In the genomic region with DNA sequence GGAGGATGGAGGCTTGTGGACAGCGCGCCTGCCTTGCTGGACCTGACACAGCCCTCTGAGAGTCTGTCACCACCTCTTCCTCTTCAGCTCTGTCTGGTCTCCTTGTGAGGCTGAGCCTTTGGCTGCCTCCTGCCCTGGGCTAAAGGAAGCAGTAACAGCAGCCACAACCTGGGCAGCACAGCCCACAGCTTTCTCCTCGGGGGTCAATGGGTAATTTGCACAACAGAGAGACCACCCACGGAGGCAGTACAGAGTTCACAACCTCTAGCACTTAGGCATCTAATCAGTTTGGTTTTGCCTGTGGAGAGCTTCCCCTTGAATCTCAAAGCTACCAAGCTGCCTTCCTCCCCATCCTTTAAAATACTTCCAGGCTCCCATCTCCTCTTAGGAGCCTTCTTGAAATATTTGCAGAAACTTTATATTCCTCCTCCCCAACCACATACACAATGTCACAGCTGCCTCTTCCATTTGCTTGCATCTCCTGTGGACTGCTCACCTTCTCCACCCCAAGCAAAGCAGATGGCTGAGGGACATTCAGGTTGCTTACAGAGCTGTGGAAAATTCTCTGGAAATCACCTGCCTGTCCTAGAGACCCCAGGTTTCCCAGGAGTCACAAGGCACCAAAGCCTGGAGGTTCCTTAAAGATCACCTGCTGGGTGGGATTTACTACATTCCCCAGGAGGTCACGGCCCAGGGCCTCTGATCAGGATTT, we compare ENCODE assay signal across 17 cellular contexts.
DNase-seq lines count a peak whose midpoint lies in the region; ATAC-seq and TF ChIP-seq lines count a peak whose summit lies in the region.
"Had no signal": no experiment of that assay in that cellular context is flagged by ENCODE, and none has a peak within 500 bp of the region (broad histone marks: within the 10 kb centered on the region; RNA-seq: fewer than 3 reads in every experiment).

No MANE protein-coding gene starts in this region.

- no peak overlapping the region for H3K4me3 ChIP-seq in NT2/D1 (ENCODE audit: insufficient read length, low read depth)
- no peak overlapping the region for H3K4me3 ChIP-seq in fibroblast of lung (replicated peaks in 1 of 4; ENCODE audit: control extremely low read depth in 1 of 4, insufficient read depth in 1 of 4, low read depth in 3 of 4, low read length in 4 of 4)
- H3K4me3 ChIP-seq: Peyer's patch had no signal

- H4K20me1 ChIP-seq in fibroblast of lung (ENCODE audit: control insufficient read depth, extremely low read depth, insufficient read depth, low read length) = no peaks in the 10 kb centered on the region

- H3K9ac ChIP-seq in NT2/D1 (ENCODE audit: insufficient read length, low read depth) (no peak overlapping the region), fibroblast of lung (ENCODE audit: insufficient read depth, low read length) (no peak overlapping the region)

- H2AFZ ChIP-seq in fibroblast of lung (ENCODE audit: low read length) = peak overlapping the region; percentile 17

- H3K36me3 ChIP-seq in NT2/D1 (ENCODE audit: insufficient read depth, insufficient read length, low read length) (no peaks in the 10 kb centered on the region), fibroblast of lung (ENCODE audit: control insufficient read depth, insufficient read depth, low read length) (no peaks in the 10 kb centered on the region)
- H3K36me3 ChIP-seq: Peyer's patch had no signal

- no peak for ATAC-seq in HG02759 (IDR thresholded peaks at IDR 0.05; ENCODE audit: unreplicated experiment)
- ATAC-seq in activated naive CD4-positive, alpha-beta T cell treated with anti-CD3 and anti-CD28 coated beads, Interleukin-2, amount 50 U/mL, for 72 hours = no peak
- no peak for ATAC-seq in GM21737 (IDR thresholded peaks at IDR 0.05; ENCODE audit: unreplicated experiment)

- peak overlapping the region; percentile 53 for H3K27ac Mint-ChIP-seq in mesothelial cell of epicardium
- no peak overlapping the region for H3K27ac Mint-ChIP-seq in activated naive CD4-positive, alpha-beta T cell treated with anti-CD3 and anti-CD28 coated beads, Interleukin-2, amount 50 U/mL, for 72 hours

- H3K4me1 ChIP-seq in NT2/D1 (ENCODE audit: insufficient read depth, insufficient read length) = peaks cover 15% of the 10 kb centered on the region
- peaks cover 7% of the 10 kb centered on the region for H3K4me1 ChIP-seq in fibroblast of lung (ENCODE audit: control insufficient read depth, extremely low read depth, insufficient read depth, low read length)
- H3K4me1 ChIP-seq: Peyer's patch had no signal

- no peak overlapping the region for H3K4me3 Mint-ChIP-seq in mesothelial cell of epicardium

- no peaks in the 10 kb centered on the region for H3K79me2 ChIP-seq in fibroblast of lung (ENCODE audit: control insufficient read depth, insufficient read depth, low read length)

- DNase-seq in NT2/D1 (ENCODE audit: low read depth, low spot score) (peak; percentile 94), fibroblast of lung (ENCODE audit: low read depth in 2 of 2) (no peak), mesothelial cell of epicardium (ENCODE audit: low spot score in 2 of 2, unreplicated experiment in 2 of 2) (no peak), SHP77 (lab: John Stamatoyannopoulos, UW) (no peak)
- no peak for DNase-seq in activated naive CD4-positive, alpha-beta T cell treated with anti-CD3 and anti-CD28 coated beads, Interleukin-2, amount 50 U/mL, for 72 hours (ENCODE audit: low spot score in 2 of 2)
- DNase-seq: COR-L47, HCEC 1CT, KG1, NCI-H1048, NCI-H146, NCI-H2081, NCI-H2227 treated with DMSO at 0.1 percent for 48 hours, NCI-H524, Peyer's patch, SHP77 treated with DMSO at 0.1 percent for 48 hours had no signal

- peaks cover 26% of the 10 kb centered on the region for H3K9me3 ChIP-seq in NT2/D1 (ENCODE audit: insufficient read depth, low read length)
- H3K9me3 ChIP-seq in fibroblast of lung (ENCODE audit: control insufficient read depth, insufficient read depth, low read depth, low read length) = no peaks in the 10 kb centered on the region
- H3K9me3 ChIP-seq: Peyer's patch had no signal

- H3K9me3 Mint-ChIP-seq in mesothelial cell of epicardium = peaks cover 23% of the 10 kb centered on the region
- H3K9me3 Mint-ChIP-seq in activated naive CD4-positive, alpha-beta T cell treated with anti-CD3 and anti-CD28 coated beads, Interleukin-2, amount 50 U/mL, for 72 hours = peaks cover 0 to 5% of the 10 kb centered on the region in 2 donors

- no peaks in the 10 kb centered on the region for H3K27me3 Mint-ChIP-seq in mesothelial cell of epicardium (ENCODE audit: low read depth)

- no peak overlapping the region for H3K4me2 ChIP-seq in fibroblast of lung (ENCODE audit: extremely low read depth, insufficient read depth, low read length)

- peaks cover 16% of the 10 kb centered on the region for H3K36me3 Mint-ChIP-seq in mesothelial cell of epicardium
- peaks cover 0 to 9% of the 10 kb centered on the region in 2 donors for H3K36me3 Mint-ChIP-seq in activated naive CD4-positive, alpha-beta T cell treated with anti-CD3 and anti-CD28 coated beads, Interleukin-2, amount 50 U/mL, for 72 hours

- no peak overlapping the region for H3K27ac ChIP-seq in fibroblast of lung (ENCODE audit: insufficient read depth, low read length)
- H3K27ac ChIP-seq: Peyer's patch had no signal

- TF ChIP-seq CTCF in fibroblast of lung (conservative IDR thresholded peaks at IDR 0.05 in 1 of 2, IDR thresholded peaks at IDR 0.05 in 1 of 2; ENCODE audit: low read depth in 1 of 2, low read length in 2 of 2) (no peak), mesothelial cell of epicardium (IDR thresholded peaks at IDR 0.05; ENCODE audit: unreplicated experiment) (no peak)

- peaks cover 28% of the 10 kb centered on the region for H3K4me1 Mint-ChIP-seq in mesothelial cell of epicardium

- H3K27me3 ChIP-seq in NT2/D1 (ENCODE audit: insufficient read depth, insufficient read length) = peaks cover 95% of the 10 kb centered on the region
- no peaks in the 10 kb centered on the region for H3K27me3 ChIP-seq in fibroblast of lung (ENCODE audit: control insufficient read depth, insufficient read depth, low read length)
- H3K27me3 ChIP-seq: Peyer's patch had no signal
